Comparison of ENCODE assay signal across 1 cellular context in the genomic region with DNA sequence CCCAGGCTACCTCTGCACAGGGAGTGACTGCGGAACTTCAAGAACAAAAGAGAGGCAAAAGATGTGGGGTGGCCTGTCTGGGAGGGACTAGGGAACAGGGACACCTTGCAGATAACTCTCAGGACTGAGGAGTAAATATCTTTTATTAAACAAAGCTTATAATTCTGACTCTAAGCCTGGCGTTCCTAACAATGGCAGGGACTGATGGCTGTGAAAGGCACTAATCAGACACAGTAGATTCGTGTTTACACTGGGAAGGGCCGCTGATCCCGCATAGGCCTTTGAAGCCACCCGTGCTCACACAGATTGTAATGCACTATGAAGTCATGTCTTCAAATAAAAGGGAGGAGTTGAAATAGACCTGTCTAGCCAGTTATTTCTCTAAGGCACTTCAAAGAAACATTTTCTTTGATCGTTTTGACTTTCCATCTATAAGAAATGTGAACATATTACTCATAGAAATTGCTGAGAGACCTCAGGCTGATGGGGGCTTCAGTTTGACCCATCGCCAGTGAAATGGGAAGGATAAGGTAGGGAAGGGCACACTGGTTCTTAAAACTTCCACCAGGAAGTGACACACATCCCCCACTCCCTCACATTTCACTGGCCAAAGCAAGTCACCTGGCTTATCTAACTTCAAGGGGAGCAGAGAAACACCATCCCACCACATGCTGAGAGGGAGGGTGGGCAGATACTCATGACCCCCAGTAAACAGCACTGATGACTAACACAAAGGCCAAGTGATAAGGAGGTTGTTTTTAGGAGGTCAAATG.
TF ChIP-seq lines count a peak whose summit lies in the region.

No MANE protein-coding gene starts in this region.

TF ChIP-seq in HepG2, 621 proteins besides CTCF, POLR2A, EP300 and RAD21 (continued from another document and continues in another):
- TF ChIP-seq, protein P1, sequence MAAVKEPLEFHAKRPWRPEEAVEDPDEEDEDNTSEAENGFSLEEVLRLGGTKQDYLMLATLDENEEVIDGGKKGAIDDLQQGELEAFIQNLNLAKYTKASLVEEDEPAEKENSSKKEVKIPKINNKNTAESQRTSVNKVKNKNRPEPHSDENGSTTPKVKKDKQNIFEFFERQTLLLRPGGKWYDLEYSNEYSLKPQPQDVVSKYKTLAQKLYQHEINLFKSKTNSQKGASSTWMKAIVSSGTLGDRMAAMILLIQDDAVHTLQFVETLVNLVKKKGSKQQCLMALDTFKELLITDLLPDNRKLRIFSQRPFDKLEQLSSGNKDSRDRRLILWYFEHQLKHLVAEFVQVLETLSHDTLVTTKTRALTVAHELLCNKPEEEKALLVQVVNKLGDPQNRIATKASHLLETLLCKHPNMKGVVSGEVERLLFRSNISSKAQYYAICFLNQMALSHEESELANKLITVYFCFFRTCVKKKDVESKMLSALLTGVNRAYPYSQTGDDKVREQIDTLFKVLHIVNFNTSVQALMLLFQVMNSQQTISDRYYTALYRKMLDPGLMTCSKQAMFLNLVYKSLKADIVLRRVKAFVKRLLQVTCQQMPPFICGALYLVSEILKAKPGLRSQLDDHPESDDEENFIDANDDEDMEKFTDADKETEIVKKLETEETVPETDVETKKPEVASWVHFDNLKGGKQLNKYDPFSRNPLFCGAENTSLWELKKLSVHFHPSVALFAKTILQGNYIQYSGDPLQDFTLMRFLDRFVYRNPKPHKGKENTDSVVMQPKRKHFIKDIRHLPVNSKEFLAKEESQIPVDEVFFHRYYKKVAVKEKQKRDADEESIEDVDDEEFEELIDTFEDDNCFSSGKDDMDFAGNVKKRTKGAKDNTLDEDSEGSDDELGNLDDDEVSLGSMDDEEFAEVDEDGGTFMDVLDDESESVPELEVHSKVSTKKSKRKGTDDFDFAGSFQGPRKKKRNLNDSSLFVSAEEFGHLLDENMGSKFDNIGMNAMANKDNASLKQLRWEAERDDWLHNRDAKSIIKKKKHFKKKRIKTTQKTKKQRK (IDR thresholded peaks at IDR 0.05; ENCODE audit: low read length): no peak
- TF ChIP-seq DR1 (CRISPR knock-in tag; IDR thresholded peaks at IDR 0.05) (no peak), ZNF703 (CRISPR knock-in tag; IDR thresholded peaks at IDR 0.05; ENCODE audit: borderline replicate concordance) (no peak), SATB2 (CRISPR knock-in tag; IDR thresholded peaks at IDR 0.05) (no peak), JARID2 (CRISPR knock-in tag; IDR thresholded peaks at IDR 0.05; ENCODE audit: insufficient replicate concordance) (no peak), ZNF484 (CRISPR knock-in tag; IDR thresholded peaks at IDR 0.05; ENCODE audit: borderline replicate concordance, low read depth) (no peak), KLF13 (CRISPR knock-in tag; IDR thresholded peaks at IDR 0.05) (no peak), CHD2 (IDR thresholded peaks at IDR 0.05; ENCODE audit: low read depth, low read length) (no peak), MBD4 (IDR thresholded peaks at IDR 0.05; ENCODE audit: borderline replicate concordance, low read length) (0 out of 2 replicates have a peak, but pooled peaks have one; percentile 75), YEATS2 (CRISPR knock-in tag; IDR thresholded peaks at IDR 0.05; ENCODE audit: borderline replicate concordance) (no peak), GABPA (IDR thresholded peaks at IDR 0.05; ENCODE audit: low read depth, low read length) (no peak), GABPA (CRISPR knock-in tag; IDR thresholded peaks at IDR 0.05; ENCODE audit: low read depth) (no peak), IKZF1 (IDR thresholded peaks at IDR 0.05) (no peak), WIZ (CRISPR knock-in tag; IDR thresholded peaks at IDR 0.05) (no peak), CENPX (CRISPR knock-in tag; IDR thresholded peaks at IDR 0.05) (no peak), YEATS4 (CRISPR knock-in tag; IDR thresholded peaks at IDR 0.05; ENCODE audit: borderline replicate concordance) (0 out of 2 replicates have a peak, but pooled peaks have one; percentile 38), ZNF644 (CRISPR knock-in tag; IDR thresholded peaks at IDR 0.05; ENCODE audit: low read depth) (0 out of 2 replicates have a peak, but pooled peaks have one; percentile 27), PRPF4 (IDR thresholded peaks at IDR 0.05; ENCODE audit: low read depth, low read length, poor library complexity, severe bottlenecking) (no peak), NCOA2 (CRISPR knock-in tag; IDR thresholded peaks at IDR 0.05) (peak; percentile 89), ZNF749 (CRISPR knock-in tag; IDR thresholded peaks at IDR 0.05; ENCODE audit: borderline replicate concordance) (no peak), ZNF780A (CRISPR knock-in tag; IDR thresholded peaks at IDR 0.05) (no peak), TAF15 (IDR thresholded peaks at IDR 0.05; ENCODE audit: low read depth, low read length, poor library complexity, severe bottlenecking) (no peak), HOXA3 (CRISPR knock-in tag; IDR thresholded peaks at IDR 0.05) (peak; percentile 52), ZBTB8A (CRISPR knock-in tag; IDR thresholded peaks at IDR 0.05; ENCODE audit: borderline replicate concordance, low read depth) (no peak), PHF5A (CRISPR knock-in tag; IDR thresholded peaks at IDR 0.05; ENCODE audit: low read depth, unreplicated experiment) (no peak), JUN (CRISPR knock-in tag; IDR thresholded peaks at IDR 0.05) (peak; percentile 40; the same call in 1 of the 2 replicates), ZNF616 (CRISPR knock-in tag; IDR thresholded peaks at IDR 0.05; ENCODE audit: low read depth) (no peak), ZNF605 (CRISPR knock-in tag; IDR thresholded peaks at IDR 0.05) (no peak), ZBTB20 (CRISPR knock-in tag; IDR thresholded peaks at IDR 0.05; ENCODE audit: borderline replicate concordance, low read depth) (no peak), CAMTA2 (CRISPR knock-in tag; IDR thresholded peaks at IDR 0.05; ENCODE audit: borderline replicate concordance) (no peak), ZC3H4 (CRISPR knock-in tag; IDR thresholded peaks at IDR 0.05; ENCODE audit: borderline replicate concordance) (no peak)
- TF ChIP-seq, protein P2, sequence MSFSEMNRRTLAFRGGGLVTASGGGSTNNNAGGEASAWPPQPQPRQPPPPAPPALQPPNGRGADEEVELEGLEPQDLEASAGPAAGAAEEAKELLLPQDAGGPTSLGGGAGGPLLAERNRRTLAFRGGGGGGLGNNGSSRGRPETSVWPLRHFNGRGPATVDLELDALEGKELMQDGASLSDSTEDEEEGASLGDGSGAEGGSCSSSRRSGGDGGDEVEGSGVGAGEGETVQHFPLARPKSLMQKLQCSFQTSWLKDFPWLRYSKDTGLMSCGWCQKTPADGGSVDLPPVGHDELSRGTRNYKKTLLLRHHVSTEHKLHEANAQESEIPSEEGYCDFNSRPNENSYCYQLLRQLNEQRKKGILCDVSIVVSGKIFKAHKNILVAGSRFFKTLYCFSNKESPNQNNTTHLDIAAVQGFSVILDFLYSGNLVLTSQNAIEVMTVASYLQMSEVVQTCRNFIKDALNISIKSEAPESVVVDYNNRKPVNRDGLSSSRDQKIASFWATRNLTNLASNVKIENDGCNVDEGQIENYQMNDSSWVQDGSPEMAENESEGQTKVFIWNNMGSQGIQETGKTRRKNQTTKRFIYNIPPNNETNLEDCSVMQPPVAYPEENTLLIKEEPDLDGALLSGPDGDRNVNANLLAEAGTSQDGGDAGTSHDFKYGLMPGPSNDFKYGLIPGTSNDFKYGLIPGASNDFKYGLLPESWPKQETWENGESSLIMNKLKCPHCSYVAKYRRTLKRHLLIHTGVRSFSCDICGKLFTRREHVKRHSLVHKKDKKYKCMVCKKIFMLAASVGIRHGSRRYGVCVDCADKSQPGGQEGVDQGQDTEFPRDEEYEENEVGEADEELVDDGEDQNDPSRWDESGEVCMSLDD (CRISPR knock-in tag; IDR thresholded peaks at IDR 0.05; ENCODE audit: borderline replicate concordance): no peak
- TF ChIP-seq, protein P3, sequence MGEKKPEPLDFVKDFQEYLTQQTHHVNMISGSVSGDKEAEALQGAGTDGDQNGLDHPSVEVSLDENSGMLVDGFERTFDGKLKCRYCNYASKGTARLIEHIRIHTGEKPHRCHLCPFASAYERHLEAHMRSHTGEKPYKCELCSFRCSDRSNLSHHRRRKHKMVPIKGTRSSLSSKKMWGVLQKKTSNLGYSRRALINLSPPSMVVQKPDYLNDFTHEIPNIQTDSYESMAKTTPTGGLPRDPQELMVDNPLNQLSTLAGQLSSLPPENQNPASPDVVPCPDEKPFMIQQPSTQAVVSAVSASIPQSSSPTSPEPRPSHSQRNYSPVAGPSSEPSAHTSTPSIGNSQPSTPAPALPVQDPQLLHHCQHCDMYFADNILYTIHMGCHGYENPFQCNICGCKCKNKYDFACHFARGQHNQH (CRISPR knock-in tag; IDR thresholded peaks at IDR 0.05): no peak; the same call in 1 of the 2 replicates
- TF ChIP-seq, protein P4, sequence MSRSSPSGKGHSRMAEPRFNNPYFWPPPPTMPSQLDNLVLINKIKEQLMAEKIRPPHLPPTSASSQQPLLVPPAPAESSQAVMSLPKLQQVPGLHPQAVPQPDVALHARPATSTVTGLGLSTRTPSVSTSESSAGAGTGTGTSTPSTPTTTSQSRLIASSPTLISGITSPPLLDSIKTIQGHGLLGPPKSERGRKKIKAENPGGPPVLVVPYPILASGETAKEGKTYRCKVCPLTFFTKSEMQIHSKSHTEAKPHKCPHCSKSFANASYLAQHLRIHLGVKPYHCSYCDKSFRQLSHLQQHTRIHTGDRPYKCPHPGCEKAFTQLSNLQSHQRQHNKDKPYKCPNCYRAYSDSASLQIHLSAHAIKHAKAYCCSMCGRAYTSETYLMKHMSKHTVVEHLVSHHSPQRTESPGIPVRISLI (CRISPR knock-in tag; IDR thresholded peaks at IDR 0.05; ENCODE audit: borderline replicate concordance): peak; percentile 41; the same call in 1 of the 2 replicates
- TF ChIP-seq, protein P5, sequence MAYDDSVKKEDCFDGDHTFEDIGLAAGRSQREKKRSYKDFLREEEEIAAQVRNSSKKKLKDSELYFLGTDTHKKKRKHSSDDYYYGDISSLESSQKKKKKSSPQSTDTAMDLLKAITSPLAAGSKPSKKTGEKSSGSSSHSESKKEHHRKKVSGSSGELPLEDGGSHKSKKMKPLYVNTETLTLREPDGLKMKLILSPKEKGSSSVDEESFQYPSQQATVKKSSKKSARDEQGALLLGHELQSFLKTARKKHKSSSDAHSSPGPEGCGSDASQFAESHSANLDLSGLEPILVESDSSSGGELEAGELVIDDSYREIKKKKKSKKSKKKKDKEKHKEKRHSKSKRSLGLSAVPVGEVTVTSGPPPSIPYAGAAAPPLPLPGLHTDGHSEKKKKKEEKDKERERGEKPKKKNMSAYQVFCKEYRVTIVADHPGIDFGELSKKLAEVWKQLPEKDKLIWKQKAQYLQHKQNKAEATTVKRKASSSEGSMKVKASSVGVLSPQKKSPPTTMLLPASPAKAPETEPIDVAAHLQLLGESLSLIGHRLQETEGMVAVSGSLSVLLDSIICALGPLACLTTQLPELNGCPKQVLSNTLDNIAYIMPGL (CRISPR knock-in tag; IDR thresholded peaks at IDR 0.05; ENCODE audit: borderline replicate concordance in 1 of 2, low read depth in 1 of 2): no peak
- TF ChIP-seq, protein P6, sequence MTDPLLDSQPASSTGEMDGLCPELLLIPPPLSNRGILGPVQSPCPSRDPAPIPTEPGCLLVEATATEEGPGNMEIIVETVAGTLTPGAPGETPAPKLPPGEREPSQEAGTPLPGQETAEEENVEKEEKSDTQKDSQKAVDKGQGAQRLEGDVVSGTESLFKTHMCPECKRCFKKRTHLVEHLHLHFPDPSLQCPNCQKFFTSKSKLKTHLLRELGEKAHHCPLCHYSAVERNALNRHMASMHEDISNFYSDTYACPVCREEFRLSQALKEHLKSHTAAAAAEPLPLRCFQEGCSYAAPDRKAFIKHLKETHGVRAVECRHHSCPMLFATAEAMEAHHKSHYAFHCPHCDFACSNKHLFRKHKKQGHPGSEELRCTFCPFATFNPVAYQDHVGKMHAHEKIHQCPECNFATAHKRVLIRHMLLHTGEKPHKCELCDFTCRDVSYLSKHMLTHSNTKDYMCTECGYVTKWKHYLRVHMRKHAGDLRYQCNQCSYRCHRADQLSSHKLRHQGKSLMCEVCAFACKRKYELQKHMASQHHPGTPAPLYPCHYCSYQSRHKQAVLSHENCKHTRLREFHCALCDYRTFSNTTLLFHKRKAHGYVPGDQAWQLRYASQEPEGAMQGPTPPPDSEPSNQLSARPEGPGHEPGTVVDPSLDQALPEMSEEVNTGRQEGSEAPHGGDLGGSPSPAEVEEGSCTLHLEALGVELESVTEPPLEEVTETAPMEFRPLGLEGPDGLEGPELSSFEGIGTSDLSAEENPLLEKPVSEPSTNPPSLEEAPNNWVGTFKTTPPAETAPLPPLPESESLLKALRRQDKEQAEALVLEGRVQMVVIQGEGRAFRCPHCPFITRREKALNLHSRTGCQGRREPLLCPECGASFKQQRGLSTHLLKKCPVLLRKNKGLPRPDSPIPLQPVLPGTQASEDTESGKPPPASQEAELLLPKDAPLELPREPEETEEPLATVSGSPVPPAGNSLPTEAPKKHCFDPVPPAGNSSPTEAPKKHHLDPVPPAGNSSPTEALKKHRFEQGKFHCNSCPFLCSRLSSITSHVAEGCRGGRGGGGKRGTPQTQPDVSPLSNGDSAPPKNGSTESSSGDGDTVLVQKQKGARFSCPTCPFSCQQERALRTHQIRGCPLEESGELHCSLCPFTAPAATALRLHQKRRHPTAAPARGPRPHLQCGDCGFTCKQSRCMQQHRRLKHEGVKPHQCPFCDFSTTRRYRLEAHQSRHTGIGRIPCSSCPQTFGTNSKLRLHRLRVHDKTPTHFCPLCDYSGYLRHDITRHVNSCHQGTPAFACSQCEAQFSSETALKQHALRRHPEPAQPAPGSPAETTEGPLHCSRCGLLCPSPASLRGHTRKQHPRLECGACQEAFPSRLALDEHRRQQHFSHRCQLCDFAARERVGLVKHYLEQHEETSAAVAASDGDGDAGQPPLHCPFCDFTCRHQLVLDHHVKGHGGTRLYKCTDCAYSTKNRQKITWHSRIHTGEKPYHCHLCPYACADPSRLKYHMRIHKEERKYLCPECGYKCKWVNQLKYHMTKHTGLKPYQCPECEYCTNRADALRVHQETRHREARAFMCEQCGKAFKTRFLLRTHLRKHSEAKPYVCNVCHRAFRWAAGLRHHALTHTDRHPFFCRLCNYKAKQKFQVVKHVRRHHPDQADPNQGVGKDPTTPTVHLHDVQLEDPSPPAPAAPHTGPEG (CRISPR knock-in tag; IDR thresholded peaks at IDR 0.05): peak; percentile 67; the same call in 1 of the 2 replicates
- TF ChIP-seq, protein P7, sequence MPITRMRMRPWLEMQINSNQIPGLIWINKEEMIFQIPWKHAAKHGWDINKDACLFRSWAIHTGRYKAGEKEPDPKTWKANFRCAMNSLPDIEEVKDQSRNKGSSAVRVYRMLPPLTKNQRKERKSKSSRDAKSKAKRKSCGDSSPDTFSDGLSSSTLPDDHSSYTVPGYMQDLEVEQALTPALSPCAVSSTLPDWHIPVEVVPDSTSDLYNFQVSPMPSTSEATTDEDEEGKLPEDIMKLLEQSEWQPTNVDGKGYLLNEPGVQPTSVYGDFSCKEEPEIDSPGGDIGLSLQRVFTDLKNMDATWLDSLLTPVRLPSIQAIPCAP (CRISPR knock-in tag; IDR thresholded peaks at IDR 0.05; ENCODE audit: low read depth): no peak
- TF ChIP-seq, protein P8, sequence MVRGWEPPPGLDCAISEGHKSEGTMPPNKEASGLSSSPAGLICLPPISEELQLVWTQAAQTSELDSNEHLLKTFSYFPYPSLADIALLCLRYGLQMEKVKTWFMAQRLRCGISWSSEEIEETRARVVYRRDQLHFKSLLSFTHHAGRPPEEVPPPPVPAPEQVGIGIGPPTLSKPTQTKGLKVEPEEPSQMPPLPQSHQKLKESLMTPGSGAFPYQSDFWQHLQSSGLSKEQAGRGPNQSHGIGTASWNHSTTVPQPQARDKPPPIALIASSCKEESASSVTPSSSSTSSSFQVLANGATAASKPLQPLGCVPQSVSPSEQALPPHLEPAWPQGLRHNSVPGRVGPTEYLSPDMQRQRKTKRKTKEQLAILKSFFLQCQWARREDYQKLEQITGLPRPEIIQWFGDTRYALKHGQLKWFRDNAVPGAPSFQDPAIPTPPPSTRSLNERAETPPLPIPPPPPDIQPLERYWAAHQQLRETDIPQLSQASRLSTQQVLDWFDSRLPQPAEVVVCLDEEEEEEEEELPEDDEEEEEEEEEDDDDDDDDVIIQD (CRISPR knock-in tag; IDR thresholded peaks at IDR 0.05; ENCODE audit: low read depth): no peak
